In genomic region chr5:147504001-147504400, GRCh38 we compare ENCODE assay signal across 12 cellular contexts. TPM values are rescaled to one million over a fixed set of nuclear protein-coding genes. Genes with fewer than 3 reads are reported as not detected.
DNase-seq lines count a peak whose midpoint lies in the region; ATAC-seq and TF ChIP-seq lines count a peak whose summit lies in the region.
"Had no signal": no experiment of that assay in that cellular context is flagged by ENCODE, and none has a peak within 500 bp of the region (broad histone marks: within the 10 kb centered on the region; RNA-seq: fewer than 3 reads in every experiment).

No MANE protein-coding gene starts in this region.

- no peaks in the 10 kb centered on the region for H3K36me3 ChIP-seq in mesendoderm (ENCODE audit: control insufficient read depth, insufficient read depth, low read length)

- TF ChIP-seq CTCF in epithelial cell of esophagus (IDR thresholded peaks at IDR 0.05; ENCODE audit: insufficient read depth, low read depth, low read length, missing control alignments), result no peak
- TF ChIP-seq CTCF in GM13976 (IDR thresholded peaks at IDR 0.05; ENCODE audit: borderline replicate concordance, control extremely low read depth, extremely low read depth, insufficient read depth, missing control alignments), result no peak

- no CpG with 5 or more reads among the region's 3 CpGs for WGBS in mesendoderm (ENCODE audit: extremely low coverage, insufficient coverage, low lambda C conversion rate)

- no peak overlapping the region for H4K8ac ChIP-seq in mesendoderm (ENCODE audit: low read depth, low read length)

- H4K5ac ChIP-seq in mesendoderm (ENCODE audit: low read length), result no peak overlapping the region

- H3K56ac ChIP-seq in mesendoderm (ENCODE audit: low read length), result no peak overlapping the region

- peak; percentile 76 for ATAC-seq in Right ventricle myocardium inferior
- no peak for ATAC-seq in left lobe of liver
- ATAC-seq: activated CD8-positive, alpha-beta memory T cell treated with anti-CD3 and anti-CD28 coated beads, Interleukin-2, amount 10 ng/mL, durations not matched to agents 7 days and 5 days; naive thymus-derived CD8-positive, alpha-beta T cell had no signal

- no peaks in the 10 kb centered on the region for H3K27me3 ChIP-seq in mesendoderm (ENCODE audit: insufficient read depth, low read length, poor library complexity)

- peaks cover 1% of the 10 kb centered on the region for H3K79me2 ChIP-seq in mesendoderm (ENCODE audit: control insufficient read depth, insufficient read depth, low read length)

- peak overlapping the region; percentile 24 for H2BK120ac ChIP-seq in mesendoderm (ENCODE audit: low read depth, low read length)

- H3K18ac ChIP-seq in mesendoderm (ENCODE audit: low read length), result no peak overlapping the region

- H2BK5ac ChIP-seq in mesendoderm (ENCODE audit: low read length), result no peak overlapping the region

- no peak overlapping the region for H3K9ac ChIP-seq in mesendoderm (ENCODE audit: low read length)
- H3K9ac ChIP-seq: KMS-11 had no signal

- intact Hi-C loops in Right ventricle myocardium inferior (cut with DNase I) (no loop called here), cardiac septum (cut with DNase I) (no loop called here)

- no peak overlapping the region for H2AK5ac ChIP-seq in mesendoderm (ENCODE audit: low read length)

- H2BK15ac ChIP-seq in mesendoderm (replicated peaks; ENCODE audit: low read depth), result no peak overlapping the region

- in situ Hi-C loops in GM13976 (cut with MboI; ENCODE audit: low sequenced_read_pairs, unreplicated experiment), result no loop called here

- H3K4me2 ChIP-seq in mesendoderm (ENCODE audit: low read length), result no peak overlapping the region
- H3K4me2 ChIP-seq: KMS-11 had no signal

- DNase-seq in Right ventricle myocardium inferior (ENCODE audit: missing footprints) (no peak), cardiac septum (ENCODE audit: low spot score) (no peak), epithelial cell of esophagus (ENCODE audit: low read depth) (peak; percentile 22), mesendoderm (no peak), cortex of kidney (lab: John Stamatoyannopoulos, UW) (no peak), GM13976 (ENCODE audit: low spot score) (no peak), left lobe of liver (ENCODE audit: low spot score) (no peak)
- DNase-seq in activated CD4-positive, alpha-beta T cell treated with anti-CD3 and anti-CD28 coated beads, Interleukin-2, amount 50 U/mL, for 1 hour, result no peak
- DNase-seq: activated CD8-positive, alpha-beta memory T cell treated with anti-CD3 and anti-CD28 coated beads, Interleukin-2, amount 10 ng/mL, durations not matched to agents 7 days and 5 days; central memory CD4-positive, alpha-beta T cell; naive thymus-derived CD8-positive, alpha-beta T cell had no signal

- H3K27ac ChIP-seq in mesendoderm (ENCODE audit: low read depth, low read length), result no peak overlapping the region
- H3K27ac ChIP-seq: KMS-11 had no signal

- H3K4ac ChIP-seq in mesendoderm (ENCODE audit: low read depth, low read length), result no peak overlapping the region

- no peaks in the 10 kb centered on the region for H3K79me1 ChIP-seq in mesendoderm (ENCODE audit: low read length)

- H3K23ac ChIP-seq in mesendoderm (ENCODE audit: low read length), result no peak overlapping the region

- no peaks in the 10 kb centered on the region for H3K4me1 ChIP-seq in mesendoderm (ENCODE audit: control insufficient read depth, low read depth, low read length)

- no peak overlapping the region for H3K4me3 ChIP-seq in epithelial cell of esophagus (ENCODE audit: low read length)
- H3K4me3 ChIP-seq in mesendoderm (ENCODE audit: low read length), result no peak overlapping the region

RNA-seq across cellular contexts. Expression of gene DPYSL3, which starts 5.9 kb away (rescaled TPM):
- total RNA-seq in Right ventricle myocardium inferior, result 22.1 TPM
- 51.1 TPM for total RNA-seq in cardiac septum
- 55.9 TPM for polyA plus RNA-seq in mesendoderm (2013, experiment 1 of 2)
- polyA plus RNA-seq in mesendoderm (2013, experiment 2 of 2), result 57.0 TPM
- total RNA-seq in left lobe of liver, result 1.6 TPM
- total RNA-seq: naive thymus-derived CD8-positive, alpha-beta T cell had no signal
- polyA plus RNA-seq: naive thymus-derived CD8-positive, alpha-beta T cell had no signal
